In the genomic region with DNA sequence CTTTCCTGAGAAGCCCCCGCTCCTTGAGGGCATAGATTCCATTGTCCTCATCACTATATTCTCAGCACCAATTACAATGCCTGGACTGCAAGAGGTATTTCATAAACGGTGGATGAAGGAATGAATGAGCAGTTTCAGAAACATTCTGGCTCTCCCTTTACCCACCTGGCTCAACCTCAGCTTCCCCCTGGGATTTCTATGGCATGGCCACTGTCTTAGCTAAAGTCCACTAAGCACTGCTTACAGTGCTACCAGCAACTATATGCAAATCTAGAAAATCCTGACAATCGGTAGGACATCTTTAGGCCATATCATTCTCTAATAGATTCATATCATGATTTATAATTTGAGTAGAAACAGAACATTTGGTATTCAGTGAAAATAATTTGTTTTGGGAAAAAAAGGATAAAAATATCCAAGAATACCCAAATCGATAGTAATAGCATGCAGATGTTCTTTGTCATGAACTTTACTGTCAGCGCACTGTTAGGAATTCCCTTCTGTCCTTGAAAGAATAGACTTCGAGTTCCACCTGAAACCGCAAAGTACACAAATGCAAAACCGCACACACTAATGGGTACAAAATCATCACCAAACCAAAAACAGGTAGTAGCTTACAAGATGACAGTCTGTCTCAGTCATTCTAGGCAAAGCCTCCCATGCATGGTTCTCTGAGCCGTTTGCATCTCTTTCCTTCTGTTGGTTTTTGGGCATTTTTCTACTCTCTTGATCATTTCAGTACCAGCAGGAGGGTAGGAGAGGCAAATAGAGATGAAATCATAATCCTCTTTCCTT, we compare ENCODE assay signal across 12 cellular contexts.
DNase-seq lines count a peak whose midpoint lies in the region; ATAC-seq and TF ChIP-seq lines count a peak whose summit lies in the region.
"Had no signal": no experiment of that assay in that cellular context is flagged by ENCODE, and none has a peak within 500 bp of the region (broad histone marks: within the 10 kb centered on the region; RNA-seq: fewer than 3 reads in every experiment).

No MANE protein-coding gene starts in this region.

- no peak for TF ChIP-seq CTCF in WTC11 (IDR thresholded peaks at IDR 0.05)

- ATAC-seq in GM18867 (IDR thresholded peaks at IDR 0.05; ENCODE audit: unreplicated experiment) (peak; percentile 72), HG02571 (IDR thresholded peaks at IDR 0.05; ENCODE audit: unreplicated experiment) (peak; percentile 56), HG03575 (IDR thresholded peaks at IDR 0.05; ENCODE audit: extremely low read depth, insufficient number of reproducible peaks, low FRiP score, unreplicated experiment) (peak; percentile 52), WTC11 (no peak)
- ATAC-seq: esophagus mucosa had no signal

- H3K4me3 Mint-ChIP-seq in CD4-positive, alpha-beta memory T cell: peak overlapping the region in 5 of 8 donors; percentile 12 to 70 (median 47)
- H3K4me3 Mint-ChIP-seq in WTC11: no peak overlapping the region

- H3K9me3 Mint-ChIP-seq in CD4-positive, alpha-beta memory T cell: peaks cover 0 to 7% (median 2%) of the 10 kb centered on the region in 8 donors
- H3K9me3 Mint-ChIP-seq in WTC11: peaks cover 8% of the 10 kb centered on the region

- H3K36me3 ChIP-seq in CD4-positive, alpha-beta memory T cell (ENCODE audit: insufficient read depth, low read length): no peaks in the 10 kb centered on the region

- H3K27me3 Mint-ChIP-seq in CD4-positive, alpha-beta memory T cell: peaks cover 0 to 2% of the 10 kb centered on the region in 2 donors
- H3K27me3 Mint-ChIP-seq in WTC11 (ENCODE audit: low read depth): no peaks in the 10 kb centered on the region

- H3K36me3 Mint-ChIP-seq in CD4-positive, alpha-beta memory T cell: peaks cover 0 to 2% of the 10 kb centered on the region in 2 donors
- peaks cover 6% of the 10 kb centered on the region for H3K36me3 Mint-ChIP-seq in WTC11

- H3K27me3 ChIP-seq in CD4-positive, alpha-beta memory T cell (ENCODE audit: insufficient read depth, low read length): no peaks in the 10 kb centered on the region

- POLR2A ChIA-PET in CD4-positive, alpha-beta memory T cell (lab: Charles Lee; ENCODE audit: partially characterized antibody): no interaction called here
- POLR2A ChIA-PET in WTC11 (lab: Charles Lee): no interaction called here

- H3K4me1 ChIP-seq in CD4-positive, alpha-beta memory T cell (ENCODE audit: insufficient read depth, low read length): peaks cover 30% of the 10 kb centered on the region

- no peak overlapping the region for H3K27ac ChIP-seq in CD4-positive, alpha-beta memory T cell (ENCODE audit: low read depth, low read length)

- DNase-seq in CD4-positive, alpha-beta memory T cell: peak in 3 of 5 donors; percentile 6 to 11 (median 8)
- DNase-seq in cerebellar cortex (ENCODE audit: low spot score) (no peak), NOMO-1 treated with dmso at 0.1 percent for 144 hours (lab: John Stamatoyannopoulos, UW; ENCODE audit: unreplicated experiment) (no peak), mesenteric fat pad (ENCODE audit: low spot score) (no peak), WTC11 (ENCODE audit: low spot score) (no peak)
- DNase-seq: activated CD4-positive, alpha-beta T cell treated with anti-CD3 and anti-CD28 coated beads for 4 hours; NCI-H2029 treated with DMSO at 0.1 percent for 48 hours; Right ventricle myocardium superior had no signal

- CTCF ChIA-PET in CD4-positive, alpha-beta memory T cell (lab: Charles Lee; ENCODE audit: partially characterized antibody): no interaction called here
- CTCF ChIA-PET in WTC11 (lab: Charles Lee): interaction anchor here (0.6 kb wide), 1 partner anchor 303 kb away, joined by 3 read pairs; no protein-coding TSS in a partner anchor

- intact Hi-C loops in CD4-positive, alpha-beta memory T cell (cut with micrococcal nuclease): no loop called here

- no peaks in the 10 kb centered on the region for H3K9me3 ChIP-seq in CD4-positive, alpha-beta memory T cell (ENCODE audit: control insufficient read depth in 1 of 2, low read length in 2 of 2)

- H3K27ac Mint-ChIP-seq in CD4-positive, alpha-beta memory T cell: peak overlapping the region in 5 of 7 donors; percentile 20 to 75 (median 55)
- no peak overlapping the region for H3K27ac Mint-ChIP-seq in WTC11

- H3K4me1 Mint-ChIP-seq in CD4-positive, alpha-beta memory T cell: peaks cover 21 to 41% (median 29%) of the 10 kb centered on the region in 4 donors
- H3K4me1 Mint-ChIP-seq in WTC11: peaks cover 17% of the 10 kb centered on the region

- no peak overlapping the region for H3K4me3 ChIP-seq in CD4-positive, alpha-beta memory T cell (ENCODE audit: low read length in 2 of 2)

TF ChIP-seq in WTC11, 78 proteins besides CTCF, POLR2A, EP300 and RAD21:
- TF ChIP-seq NR1H2 (CRISPR knock-in tag; IDR thresholded peaks at IDR 0.05) (no peak), SP1 (CRISPR knock-in tag; conservative IDR thresholded peaks at IDR 0.05) (no peak), MXD4 (CRISPR knock-in tag; IDR thresholded peaks at IDR 0.05; ENCODE audit: borderline replicate concordance) (no peak), SOX15 (CRISPR knock-in tag; IDR thresholded peaks at IDR 0.05) (no peak), TEAD4 (CRISPR knock-in tag; IDR thresholded peaks at IDR 0.05) (no peak), ESRRA (CRISPR knock-in tag; IDR thresholded peaks at IDR 0.05; ENCODE audit: borderline replicate concordance) (no peak), JUN (CRISPR knock-in tag; IDR thresholded peaks at IDR 0.05) (no peak), ZNF263 (CRISPR knock-in tag; IDR thresholded peaks at IDR 0.05; ENCODE audit: low read depth) (no peak), ZNF423 (CRISPR knock-in tag; IDR thresholded peaks at IDR 0.05) (no peak), KAT7 (CRISPR knock-in tag; IDR thresholded peaks at IDR 0.05; ENCODE audit: borderline replicate concordance) (no peak)
- TF ChIP-seq, protein P1, sequence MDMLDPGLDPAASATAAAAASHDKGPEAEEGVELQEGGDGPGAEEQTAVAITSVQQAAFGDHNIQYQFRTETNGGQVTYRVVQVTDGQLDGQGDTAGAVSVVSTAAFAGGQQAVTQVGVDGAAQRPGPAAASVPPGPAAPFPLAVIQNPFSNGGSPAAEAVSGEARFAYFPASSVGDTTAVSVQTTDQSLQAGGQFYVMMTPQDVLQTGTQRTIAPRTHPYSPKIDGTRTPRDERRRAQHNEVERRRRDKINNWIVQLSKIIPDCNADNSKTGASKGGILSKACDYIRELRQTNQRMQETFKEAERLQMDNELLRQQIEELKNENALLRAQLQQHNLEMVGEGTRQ (CRISPR knock-in tag; IDR thresholded peaks at IDR 0.05): no peak
- TF ChIP-seq, protein P2, sequence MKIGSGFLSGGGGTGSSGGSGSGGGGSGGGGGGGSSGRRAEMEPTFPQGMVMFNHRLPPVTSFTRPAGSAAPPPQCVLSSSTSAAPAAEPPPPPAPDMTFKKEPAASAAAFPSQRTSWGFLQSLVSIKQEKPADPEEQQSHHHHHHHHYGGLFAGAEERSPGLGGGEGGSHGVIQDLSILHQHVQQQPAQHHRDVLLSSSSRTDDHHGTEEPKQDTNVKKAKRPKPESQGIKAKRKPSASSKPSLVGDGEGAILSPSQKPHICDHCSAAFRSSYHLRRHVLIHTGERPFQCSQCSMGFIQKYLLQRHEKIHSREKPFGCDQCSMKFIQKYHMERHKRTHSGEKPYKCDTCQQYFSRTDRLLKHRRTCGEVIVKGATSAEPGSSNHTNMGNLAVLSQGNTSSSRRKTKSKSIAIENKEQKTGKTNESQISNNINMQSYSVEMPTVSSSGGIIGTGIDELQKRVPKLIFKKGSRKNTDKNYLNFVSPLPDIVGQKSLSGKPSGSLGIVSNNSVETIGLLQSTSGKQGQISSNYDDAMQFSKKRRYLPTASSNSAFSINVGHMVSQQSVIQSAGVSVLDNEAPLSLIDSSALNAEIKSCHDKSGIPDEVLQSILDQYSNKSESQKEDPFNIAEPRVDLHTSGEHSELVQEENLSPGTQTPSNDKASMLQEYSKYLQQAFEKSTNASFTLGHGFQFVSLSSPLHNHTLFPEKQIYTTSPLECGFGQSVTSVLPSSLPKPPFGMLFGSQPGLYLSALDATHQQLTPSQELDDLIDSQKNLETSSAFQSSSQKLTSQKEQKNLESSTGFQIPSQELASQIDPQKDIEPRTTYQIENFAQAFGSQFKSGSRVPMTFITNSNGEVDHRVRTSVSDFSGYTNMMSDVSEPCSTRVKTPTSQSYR (CRISPR knock-in tag; IDR thresholded peaks at IDR 0.05): no peak
- TF ChIP-seq, protein P3, sequence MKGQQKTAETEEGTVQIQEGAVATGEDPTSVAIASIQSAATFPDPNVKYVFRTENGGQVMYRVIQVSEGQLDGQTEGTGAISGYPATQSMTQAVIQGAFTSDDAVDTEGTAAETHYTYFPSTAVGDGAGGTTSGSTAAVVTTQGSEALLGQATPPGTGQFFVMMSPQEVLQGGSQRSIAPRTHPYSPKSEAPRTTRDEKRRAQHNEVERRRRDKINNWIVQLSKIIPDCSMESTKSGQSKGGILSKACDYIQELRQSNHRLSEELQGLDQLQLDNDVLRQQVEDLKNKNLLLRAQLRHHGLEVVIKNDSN (CRISPR knock-in tag; IDR thresholded peaks at IDR 0.05): no peak
- TF ChIP-seq, protein P4, sequence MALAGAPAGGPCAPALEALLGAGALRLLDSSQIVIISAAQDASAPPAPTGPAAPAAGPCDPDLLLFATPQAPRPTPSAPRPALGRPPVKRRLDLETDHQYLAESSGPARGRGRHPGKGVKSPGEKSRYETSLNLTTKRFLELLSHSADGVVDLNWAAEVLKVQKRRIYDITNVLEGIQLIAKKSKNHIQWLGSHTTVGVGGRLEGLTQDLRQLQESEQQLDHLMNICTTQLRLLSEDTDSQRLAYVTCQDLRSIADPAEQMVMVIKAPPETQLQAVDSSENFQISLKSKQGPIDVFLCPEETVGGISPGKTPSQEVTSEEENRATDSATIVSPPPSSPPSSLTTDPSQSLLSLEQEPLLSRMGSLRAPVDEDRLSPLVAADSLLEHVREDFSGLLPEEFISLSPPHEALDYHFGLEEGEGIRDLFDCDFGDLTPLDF (CRISPR knock-in tag; IDR thresholded peaks at IDR 0.05): no peak

Comparison
In these comparisons a context has a peak if more than half of its experiments do, and no peak if none do; other contexts are left out.
1. DNase-seq: peak in CD4-positive, alpha-beta memory T cell (3 of 5); none in cerebellar cortex (single experiment), NOMO-1 treated with dmso at 0.1 percent for 144 hours (single experiment), mesenteric fat pad (single experiment) and WTC11 (single experiment).